In the genomic region with DNA sequence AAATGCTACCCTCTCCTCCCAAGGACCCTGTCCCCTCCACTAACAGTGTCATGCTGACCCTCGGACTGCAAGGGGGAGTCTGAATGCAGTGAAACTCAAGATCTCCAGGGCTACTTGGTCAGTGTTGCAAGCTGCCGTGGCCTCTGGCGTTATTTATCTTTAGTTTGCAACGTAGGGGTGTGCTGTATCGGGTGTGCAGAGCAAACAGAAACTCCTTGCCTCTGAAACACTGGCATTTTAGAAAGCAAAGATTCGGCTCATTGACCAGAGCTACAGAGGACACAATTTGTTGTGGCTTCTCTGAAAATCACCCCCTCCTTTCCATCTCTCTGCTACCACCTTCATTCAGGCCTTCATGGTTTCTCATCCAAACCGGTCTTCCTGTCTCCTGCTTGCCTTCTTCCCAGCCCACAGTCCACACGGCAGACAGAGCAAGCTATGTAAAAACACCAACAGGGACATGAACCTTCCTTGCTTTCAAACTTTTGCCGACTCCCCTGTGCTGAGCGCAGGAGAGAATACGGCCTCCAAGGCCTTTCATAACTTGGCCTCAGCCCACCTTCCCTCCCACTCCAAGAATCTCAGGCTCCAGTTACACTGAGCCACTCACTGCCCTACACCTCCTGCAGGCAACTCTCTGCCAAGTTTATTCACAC, we compare ENCODE assay signal across 1 cellular context.
TF ChIP-seq lines count a peak whose summit lies in the region.

No MANE protein-coding gene starts in this region.

TF ChIP-seq in HepG2, 621 proteins besides CTCF, POLR2A, EP300 and RAD21 (continued from another document and continues in another):
- TF ChIP-seq, protein P1, sequence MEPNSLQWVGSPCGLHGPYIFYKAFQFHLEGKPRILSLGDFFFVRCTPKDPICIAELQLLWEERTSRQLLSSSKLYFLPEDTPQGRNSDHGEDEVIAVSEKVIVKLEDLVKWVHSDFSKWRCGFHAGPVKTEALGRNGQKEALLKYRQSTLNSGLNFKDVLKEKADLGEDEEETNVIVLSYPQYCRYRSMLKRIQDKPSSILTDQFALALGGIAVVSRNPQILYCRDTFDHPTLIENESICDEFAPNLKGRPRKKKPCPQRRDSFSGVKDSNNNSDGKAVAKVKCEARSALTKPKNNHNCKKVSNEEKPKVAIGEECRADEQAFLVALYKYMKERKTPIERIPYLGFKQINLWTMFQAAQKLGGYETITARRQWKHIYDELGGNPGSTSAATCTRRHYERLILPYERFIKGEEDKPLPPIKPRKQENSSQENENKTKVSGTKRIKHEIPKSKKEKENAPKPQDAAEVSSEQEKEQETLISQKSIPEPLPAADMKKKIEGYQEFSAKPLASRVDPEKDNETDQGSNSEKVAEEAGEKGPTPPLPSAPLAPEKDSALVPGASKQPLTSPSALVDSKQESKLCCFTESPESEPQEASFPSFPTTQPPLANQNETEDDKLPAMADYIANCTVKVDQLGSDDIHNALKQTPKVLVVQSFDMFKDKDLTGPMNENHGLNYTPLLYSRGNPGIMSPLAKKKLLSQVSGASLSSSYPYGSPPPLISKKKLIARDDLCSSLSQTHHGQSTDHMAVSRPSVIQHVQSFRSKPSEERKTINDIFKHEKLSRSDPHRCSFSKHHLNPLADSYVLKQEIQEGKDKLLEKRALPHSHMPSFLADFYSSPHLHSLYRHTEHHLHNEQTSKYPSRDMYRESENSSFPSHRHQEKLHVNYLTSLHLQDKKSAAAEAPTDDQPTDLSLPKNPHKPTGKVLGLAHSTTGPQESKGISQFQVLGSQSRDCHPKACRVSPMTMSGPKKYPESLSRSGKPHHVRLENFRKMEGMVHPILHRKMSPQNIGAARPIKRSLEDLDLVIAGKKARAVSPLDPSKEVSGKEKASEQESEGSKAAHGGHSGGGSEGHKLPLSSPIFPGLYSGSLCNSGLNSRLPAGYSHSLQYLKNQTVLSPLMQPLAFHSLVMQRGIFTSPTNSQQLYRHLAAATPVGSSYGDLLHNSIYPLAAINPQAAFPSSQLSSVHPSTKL (CRISPR knock-in tag; IDR thresholded peaks at IDR 0.05): peak; percentile 51
- TF ChIP-seq, protein P2, sequence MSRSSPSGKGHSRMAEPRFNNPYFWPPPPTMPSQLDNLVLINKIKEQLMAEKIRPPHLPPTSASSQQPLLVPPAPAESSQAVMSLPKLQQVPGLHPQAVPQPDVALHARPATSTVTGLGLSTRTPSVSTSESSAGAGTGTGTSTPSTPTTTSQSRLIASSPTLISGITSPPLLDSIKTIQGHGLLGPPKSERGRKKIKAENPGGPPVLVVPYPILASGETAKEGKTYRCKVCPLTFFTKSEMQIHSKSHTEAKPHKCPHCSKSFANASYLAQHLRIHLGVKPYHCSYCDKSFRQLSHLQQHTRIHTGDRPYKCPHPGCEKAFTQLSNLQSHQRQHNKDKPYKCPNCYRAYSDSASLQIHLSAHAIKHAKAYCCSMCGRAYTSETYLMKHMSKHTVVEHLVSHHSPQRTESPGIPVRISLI (CRISPR knock-in tag; IDR thresholded peaks at IDR 0.05; ENCODE audit: borderline replicate concordance): no peak
- TF ChIP-seq ZNF569 (CRISPR knock-in tag; IDR thresholded peaks at IDR 0.05; ENCODE audit: borderline replicate concordance) (no peak), SNAPC2 (CRISPR knock-in tag; IDR thresholded peaks at IDR 0.05) (peak; percentile 76; the same call in 1 of the 2 replicates), ZNF577 (CRISPR knock-in tag; IDR thresholded peaks at IDR 0.05; ENCODE audit: borderline replicate concordance, low read depth) (no peak), HOXA3 (CRISPR knock-in tag; IDR thresholded peaks at IDR 0.05) (0 out of 2 replicates have a peak, but pooled peaks have one; percentile 31), ZKSCAN5 (CRISPR knock-in tag; IDR thresholded peaks at IDR 0.05) (no peak), HBP1 (CRISPR knock-in tag; IDR thresholded peaks at IDR 0.05; ENCODE audit: low read depth) (no peak), TARDBP (CRISPR knock-in tag; IDR thresholded peaks at IDR 0.05) (no peak), GLI4 (CRISPR knock-in tag; IDR thresholded peaks at IDR 0.05; ENCODE audit: borderline replicate concordance) (no peak), ZNF558 (CRISPR knock-in tag; IDR thresholded peaks at IDR 0.05; ENCODE audit: borderline replicate concordance) (no peak), CSRNP1 (CRISPR knock-in tag; IDR thresholded peaks at IDR 0.05) (no peak), ZNF564 (CRISPR knock-in tag; IDR thresholded peaks at IDR 0.05) (no peak), RERE (CRISPR knock-in tag; IDR thresholded peaks at IDR 0.05; ENCODE audit: low read depth) (0 out of 2 replicates have a peak, but pooled peaks have one; percentile 11), ISX (CRISPR knock-in tag; conservative IDR thresholded peaks at IDR 0.05) (no peak), TBX3 (IDR thresholded peaks at IDR 0.05; ENCODE audit: borderline replicate concordance) (no peak), ZNF205 (CRISPR knock-in tag; IDR thresholded peaks at IDR 0.05) (no peak), ZNF749 (CRISPR knock-in tag; IDR thresholded peaks at IDR 0.05; ENCODE audit: borderline replicate concordance) (no peak), ZGPAT (CRISPR knock-in tag; IDR thresholded peaks at IDR 0.05) (no peak; the same call in 1 of the 2 replicates), ZNF614 (CRISPR knock-in tag; IDR thresholded peaks at IDR 0.05; ENCODE audit: borderline replicate concordance) (peak; percentile 51; the same call in 1 of the 2 replicates), DMAP1 (CRISPR knock-in tag; IDR thresholded peaks at IDR 0.05) (peak; percentile 13; the same call in 1 of the 2 replicates), ZNF256 (CRISPR knock-in tag; conservative IDR thresholded peaks at IDR 0.05) (no peak), ZBTB37 (CRISPR knock-in tag; IDR thresholded peaks at IDR 0.05) (no peak), ZBTB8A (CRISPR knock-in tag; IDR thresholded peaks at IDR 0.05; ENCODE audit: borderline replicate concordance, low read depth) (no peak), MTERF4 (CRISPR knock-in tag; IDR thresholded peaks at IDR 0.05) (peak; percentile 83; the same call in 1 of the 2 replicates), ZNF563 (CRISPR knock-in tag; IDR thresholded peaks at IDR 0.05) (peak; percentile 53; the same call in 1 of the 2 replicates)
- TF ChIP-seq, protein P3, sequence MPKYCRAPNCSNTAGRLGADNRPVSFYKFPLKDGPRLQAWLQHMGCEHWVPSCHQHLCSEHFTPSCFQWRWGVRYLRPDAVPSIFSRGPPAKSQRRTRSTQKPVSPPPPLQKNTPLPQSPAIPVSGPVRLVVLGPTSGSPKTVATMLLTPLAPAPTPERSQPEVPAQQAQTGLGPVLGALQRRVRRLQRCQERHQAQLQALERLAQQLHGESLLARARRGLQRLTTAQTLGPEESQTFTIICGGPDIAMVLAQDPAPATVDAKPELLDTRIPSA (CRISPR knock-in tag; IDR thresholded peaks at IDR 0.05; ENCODE audit: borderline replicate concordance): no peak
- TF ChIP-seq, protein P4, sequence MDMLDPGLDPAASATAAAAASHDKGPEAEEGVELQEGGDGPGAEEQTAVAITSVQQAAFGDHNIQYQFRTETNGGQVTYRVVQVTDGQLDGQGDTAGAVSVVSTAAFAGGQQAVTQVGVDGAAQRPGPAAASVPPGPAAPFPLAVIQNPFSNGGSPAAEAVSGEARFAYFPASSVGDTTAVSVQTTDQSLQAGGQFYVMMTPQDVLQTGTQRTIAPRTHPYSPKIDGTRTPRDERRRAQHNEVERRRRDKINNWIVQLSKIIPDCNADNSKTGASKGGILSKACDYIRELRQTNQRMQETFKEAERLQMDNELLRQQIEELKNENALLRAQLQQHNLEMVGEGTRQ (IDR thresholded peaks at IDR 0.05; ENCODE audit: low read depth, low read length): no peak
- TF ChIP-seq, protein P4 (CRISPR knock-in tag; IDR thresholded peaks at IDR 0.05; ENCODE audit: borderline replicate concordance): no peak
